25 cellular contexts compared by ENCODE assay signal in genomic region chr17:80727409-80727755, GRCh38.
DNase-seq lines count a peak whose midpoint lies in the region; ATAC-seq lines count a peak whose summit lies in the region.
"Had no signal": no experiment of that assay in that cellular context is flagged by ENCODE, and none has a peak within 500 bp of the region (broad histone marks: within the 10 kb centered on the region; RNA-seq: fewer than 3 reads in every experiment).

No MANE protein-coding gene starts in this region.

- H3K9me3 ChIP-seq in T-helper 17 cell (ENCODE audit: control insufficient read depth, low read length, poor library complexity, severe bottlenecking) = no peaks in the 10 kb centered on the region
- H3K9me3 ChIP-seq: body of pancreas, sigmoid colon, tibial nerve had no signal

- CTCF ChIA-PET in activated CD8-positive, alpha-beta memory T cell treated with anti-CD3 and anti-CD28 coated beads, Interleukin-2, amount 10 ng/mL, durations not matched to agents 7 days and 5 days (lab: Charles Lee) = no interaction called here

- peak; percentile 37 for DNase-seq in activated CD8-positive, alpha-beta memory T cell treated with anti-CD3 and anti-CD28 coated beads for 24 hours
- DNase-seq in activated CD8-positive, alpha-beta memory T cell treated with anti-CD3 and anti-CD28 coated beads, Interleukin-2, amount 10 ng/mL, durations not matched to agents 7 days and 5 days = no peak
- DNase-seq in T-helper 17 cell = no peak
- peak; percentile 12 for DNase-seq in left kidney (ENCODE audit: low read depth, low spot score)
- no peak for DNase-seq in activated CD4-positive, CD25-positive, alpha-beta regulatory T cell treated with anti-CD3 and anti-CD28 coated beads, Interleukin-2, amount 50 U/mL, for 72 hours
- no peak for DNase-seq in SK-N-DZ (ENCODE audit: low spot score)
- DNase-seq in central memory CD4-positive, alpha-beta T cell = no peak
- DNase-seq: activated CD4-positive, alpha-beta T cell treated with anti-CD3 and anti-CD28 coated beads, Interleukin-2, amount 10 ng/mL, durations not matched to agents 7 days and 5 days; activated naive CD4-positive, alpha-beta T cell; body of pancreas; DMS79 treated with DMSO at 0.1 percent for 48 hours; left colon; mesendoderm; NCI-H1048; NCI-H1694; NCI-H446 treated with DMSO at 0.1 percent for 48 hours; NCI-H774; SHP77 treated with DMSO at 0.1 percent for 48 hours; sigmoid colon; stimulated activated CD4-positive, alpha-beta T cell treated with anti-CD3 and anti-CD28 coated beads, Interleukin-4, amount 100 ng/mL, for 24 hours; T-helper 9 cell had no signal

- no peak for ATAC-seq in activated CD8-positive, alpha-beta memory T cell treated with anti-CD3 and anti-CD28 coated beads, Interleukin-2, amount 10 ng/mL, durations not matched to agents 7 days and 5 days
- ATAC-seq in T-helper 17 cell = no peak
- ATAC-seq in stimulated activated memory B cell treated with anti-CD40 and anti-IgM and Interleukin-4, amounts not matched to agents 10 μg/mL and 1 μg/mL and 100 μg/mL, for 72 hours = no peak
- ATAC-seq: body of pancreas, left colon had no signal

- H3K4me1 Mint-ChIP-seq in activated CD8-positive, alpha-beta memory T cell treated with anti-CD3 and anti-CD28 coated beads, Interleukin-2, amount 10 ng/mL, durations not matched to agents 7 days and 5 days = peaks cover 56% of the 10 kb centered on the region
- peaks cover 30% of the 10 kb centered on the region for H3K4me1 Mint-ChIP-seq in T-helper 17 cell
- H3K4me1 Mint-ChIP-seq in stimulated activated memory B cell treated with anti-CD40 and anti-IgM and Interleukin-4, amounts not matched to agents 10 μg/mL and 1 μg/mL and 100 μg/mL, for 72 hours = peaks cover 46% of the 10 kb centered on the region
- H3K4me1 Mint-ChIP-seq: CD14-positive monocyte had no signal

- peaks cover 29% of the 10 kb centered on the region for H3K36me3 Mint-ChIP-seq in activated CD8-positive, alpha-beta memory T cell treated with anti-CD3 and anti-CD28 coated beads, Interleukin-2, amount 10 ng/mL, durations not matched to agents 7 days and 5 days
- peaks cover 6% of the 10 kb centered on the region for H3K36me3 Mint-ChIP-seq in T-helper 17 cell (ENCODE audit: low read depth)
- H3K36me3 Mint-ChIP-seq in stimulated activated memory B cell treated with anti-CD40 and anti-IgM and Interleukin-4, amounts not matched to agents 10 μg/mL and 1 μg/mL and 100 μg/mL, for 72 hours = peaks cover 28% of the 10 kb centered on the region

- H3K27me3 Mint-ChIP-seq in activated CD8-positive, alpha-beta memory T cell treated with anti-CD3 and anti-CD28 coated beads, Interleukin-2, amount 10 ng/mL, durations not matched to agents 7 days and 5 days = no peaks in the 10 kb centered on the region
- no peaks in the 10 kb centered on the region for H3K27me3 Mint-ChIP-seq in T-helper 17 cell
- H3K27me3 Mint-ChIP-seq in stimulated activated memory B cell treated with anti-CD40 and anti-IgM and Interleukin-4, amounts not matched to agents 10 μg/mL and 1 μg/mL and 100 μg/mL, for 72 hours = no peaks in the 10 kb centered on the region
- H3K27me3 Mint-ChIP-seq: activated CD4-positive, alpha-beta T cell treated with anti-CD3 and anti-CD28 coated beads, Interleukin-2, amount 10 ng/mL, durations not matched to agents 7 days and 5 days; progenitor cell of endocrine pancreas had no signal

- no peak overlapping the region for H3K4me3 Mint-ChIP-seq in activated CD8-positive, alpha-beta memory T cell treated with anti-CD3 and anti-CD28 coated beads, Interleukin-2, amount 10 ng/mL, durations not matched to agents 7 days and 5 days
- H3K4me3 Mint-ChIP-seq in T-helper 17 cell = no peak overlapping the region
- peak overlapping the region; percentile 56 for H3K4me3 Mint-ChIP-seq in stimulated activated memory B cell treated with anti-CD40 and anti-IgM and Interleukin-4, amounts not matched to agents 10 μg/mL and 1 μg/mL and 100 μg/mL, for 72 hours
- H3K4me3 Mint-ChIP-seq: activated CD4-positive, alpha-beta T cell treated with anti-CD3 and anti-CD28 coated beads, Interleukin-2, amount 10 ng/mL, durations not matched to agents 7 days and 5 days; CD14-positive monocyte had no signal

- no peak overlapping the region for H3K27ac Mint-ChIP-seq in activated CD8-positive, alpha-beta memory T cell treated with anti-CD3 and anti-CD28 coated beads, Interleukin-2, amount 10 ng/mL, durations not matched to agents 7 days and 5 days
- H3K27ac Mint-ChIP-seq in T-helper 17 cell = peak overlapping the region; percentile 56
- peak overlapping the region; percentile 51 for H3K27ac Mint-ChIP-seq in stimulated activated memory B cell treated with anti-CD40 and anti-IgM and Interleukin-4, amounts not matched to agents 10 μg/mL and 1 μg/mL and 100 μg/mL, for 72 hours
- H3K27ac Mint-ChIP-seq: activated CD4-positive, alpha-beta T cell treated with anti-CD3 and anti-CD28 coated beads, Interleukin-2, amount 10 ng/mL, durations not matched to agents 7 days and 5 days; progenitor cell of endocrine pancreas had no signal

- H3K9me3 Mint-ChIP-seq in activated CD8-positive, alpha-beta memory T cell treated with anti-CD3 and anti-CD28 coated beads, Interleukin-2, amount 10 ng/mL, durations not matched to agents 7 days and 5 days (ENCODE audit: low read depth) = no peaks in the 10 kb centered on the region
- H3K9me3 Mint-ChIP-seq in stimulated activated memory B cell treated with anti-CD40 and anti-IgM and Interleukin-4, amounts not matched to agents 10 μg/mL and 1 μg/mL and 100 μg/mL, for 72 hours = no peaks in the 10 kb centered on the region
- H3K9me3 Mint-ChIP-seq: activated CD4-positive, alpha-beta T cell treated with anti-CD3 and anti-CD28 coated beads, Interleukin-2, amount 10 ng/mL, durations not matched to agents 7 days and 5 days; CD14-positive monocyte had no signal

Comparison
In these comparisons a context has a peak if more than half of its experiments do, and no peak if none do; other contexts are left out.
1. DNase-seq: peak in activated CD8-positive, alpha-beta memory T cell treated with anti-CD3 and anti-CD28 coated beads for 24 hours (single experiment) and left kidney (single experiment); none in activated CD8-positive, alpha-beta memory T cell treated with anti-CD3 and anti-CD28 coated beads, Interleukin-2, amount 10 ng/mL, durations not matched to agents 7 days and 5 days (single experiment), T-helper 17 cell (0 of 3), activated CD4-positive, CD25-positive, alpha-beta regulatory T cell treated with anti-CD3 and anti-CD28 coated beads, Interleukin-2, amount 50 U/mL, for 72 hours (single experiment), SK-N-DZ (single experiment) and central memory CD4-positive, alpha-beta T cell (single experiment).